Comparison of ENCODE assay signal across 1 cellular context in the genomic region with DNA sequence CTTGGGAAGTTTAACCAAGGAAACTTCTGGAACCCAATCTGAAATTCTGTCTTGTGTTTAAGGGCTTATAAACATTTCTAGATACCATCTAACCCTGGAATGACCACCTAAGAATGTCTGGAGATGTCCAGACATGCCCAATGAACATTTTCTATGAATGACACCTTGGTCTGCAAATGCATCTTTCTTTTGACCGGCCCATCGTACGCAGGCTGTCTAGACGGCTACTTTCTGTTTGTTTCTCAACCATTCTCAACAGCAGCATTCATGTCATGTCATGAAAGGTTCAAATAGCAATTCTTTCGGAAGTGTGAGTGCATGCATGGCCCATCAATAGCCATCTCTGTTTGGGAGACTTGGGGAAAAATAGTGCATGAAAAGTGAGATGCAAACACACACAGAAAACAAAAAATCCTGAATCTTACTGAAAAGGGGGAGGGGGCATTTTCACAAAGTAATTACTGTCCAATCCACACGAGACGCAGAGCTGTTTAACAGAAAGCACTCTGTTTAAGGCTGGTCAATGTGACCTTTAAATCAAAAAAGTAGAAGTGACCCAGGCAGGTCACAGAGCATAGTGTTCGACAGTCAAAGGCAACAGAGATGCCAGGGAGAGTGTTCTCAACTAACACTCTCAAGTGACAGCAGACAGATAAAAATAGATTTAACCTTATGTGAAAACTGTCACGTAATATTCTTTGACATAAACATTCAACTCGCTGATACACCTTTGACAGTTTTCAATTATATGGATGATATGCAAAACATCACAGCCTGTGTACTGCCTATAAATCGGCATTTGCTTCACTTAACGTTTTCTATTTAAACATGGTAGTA.
TF ChIP-seq lines count a peak whose summit lies in the region.

No MANE protein-coding gene starts in this region.

TF ChIP-seq in SK-N-SH, 30 proteins besides CTCF, POLR2A, EP300 and RAD21 (continued from another document):
- TF ChIP-seq, protein P1, sequence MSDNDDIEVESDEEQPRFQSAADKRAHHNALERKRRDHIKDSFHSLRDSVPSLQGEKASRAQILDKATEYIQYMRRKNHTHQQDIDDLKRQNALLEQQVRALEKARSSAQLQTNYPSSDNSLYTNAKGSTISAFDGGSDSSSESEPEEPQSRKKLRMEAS (IDR thresholded peaks at IDR 0.05; ENCODE audit: low read depth): no peak
- TF ChIP-seq, protein P2, sequence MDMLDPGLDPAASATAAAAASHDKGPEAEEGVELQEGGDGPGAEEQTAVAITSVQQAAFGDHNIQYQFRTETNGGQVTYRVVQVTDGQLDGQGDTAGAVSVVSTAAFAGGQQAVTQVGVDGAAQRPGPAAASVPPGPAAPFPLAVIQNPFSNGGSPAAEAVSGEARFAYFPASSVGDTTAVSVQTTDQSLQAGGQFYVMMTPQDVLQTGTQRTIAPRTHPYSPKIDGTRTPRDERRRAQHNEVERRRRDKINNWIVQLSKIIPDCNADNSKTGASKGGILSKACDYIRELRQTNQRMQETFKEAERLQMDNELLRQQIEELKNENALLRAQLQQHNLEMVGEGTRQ (IDR thresholded peaks at IDR 0.05; ENCODE audit: borderline replicate concordance, low read depth, low read length): no peak
- TF ChIP-seq, protein P3, sequence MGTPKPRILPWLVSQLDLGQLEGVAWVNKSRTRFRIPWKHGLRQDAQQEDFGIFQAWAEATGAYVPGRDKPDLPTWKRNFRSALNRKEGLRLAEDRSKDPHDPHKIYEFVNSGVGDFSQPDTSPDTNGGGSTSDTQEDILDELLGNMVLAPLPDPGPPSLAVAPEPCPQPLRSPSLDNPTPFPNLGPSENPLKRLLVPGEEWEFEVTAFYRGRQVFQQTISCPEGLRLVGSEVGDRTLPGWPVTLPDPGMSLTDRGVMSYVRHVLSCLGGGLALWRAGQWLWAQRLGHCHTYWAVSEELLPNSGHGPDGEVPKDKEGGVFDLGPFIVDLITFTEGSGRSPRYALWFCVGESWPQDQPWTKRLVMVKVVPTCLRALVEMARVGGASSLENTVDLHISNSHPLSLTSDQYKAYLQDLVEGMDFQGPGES (IDR thresholded peaks at IDR 0.05; ENCODE audit: low read depth, low read length): no peak
- TF ChIP-seq RCOR1 (IDR thresholded peaks at IDR 0.05; ENCODE audit: low read length): no peak
TF ChIP-seq in SK-N-SH: peak in this region for 0.
